19 cellular contexts compared by ENCODE assay signal in genomic region chr1:26022404-26022779, GRCh38. TPM values are rescaled to one million over a fixed set of nuclear protein-coding genes. Genes with fewer than 3 reads are reported as not detected.
A peak's percentile ranks its signal among the peaks of the same experiment; 100 is the strongest.
DNase-seq lines count a peak whose midpoint lies in the region; ATAC-seq and TF ChIP-seq lines count a peak whose summit lies in the region.
"Had no signal": no experiment of that assay in that cellular context is flagged by ENCODE, and none has a peak within 500 bp of the region (broad histone marks: within the 10 kb centered on the region; RNA-seq: fewer than 3 reads in every experiment).

No MANE protein-coding gene starts in this region.

- no peak for ATAC-seq in IMR-90 (ENCODE audit: low read depth)
- peak; percentile 31 to 39 (median 34) for ATAC-seq in psoas muscle
- no peak for ATAC-seq in HG03565 (IDR thresholded peaks at IDR 0.05; ENCODE audit: unreplicated experiment)
- no peak for ATAC-seq in HG03139 (IDR thresholded peaks at IDR 0.05; ENCODE audit: unreplicated experiment)
- ATAC-seq in HG02870 (IDR thresholded peaks at IDR 0.05; ENCODE audit: unreplicated experiment): no peak

- H3K14ac ChIP-seq in IMR-90 (replicated peaks; ENCODE audit: low read depth, low read length): no peak overlapping the region

- peaks cover 24% of the 10 kb centered on the region for H3K4me1 ChIP-seq in IMR-90 (ENCODE audit: control insufficient read depth, insufficient read depth, low read length)
- H3K4me1 ChIP-seq in psoas muscle: peaks cover 34% of the 10 kb centered on the region

- H3K27ac Mint-ChIP-seq in glutamatergic neuron (ENCODE audit: unreplicated experiment): peak overlapping the region; percentile 43
- H3K27ac Mint-ChIP-seq: CD4-positive, alpha-beta memory T cell; immature natural killer cell had no signal

- no peak overlapping the region for H3K4ac ChIP-seq in IMR-90 (ENCODE audit: low read depth, low read length)

- no peak overlapping the region for H2BK20ac ChIP-seq in IMR-90 (ENCODE audit: low read depth, low read length)

- H4K5ac ChIP-seq in IMR-90 (ENCODE audit: low read depth, low read length): no peak overlapping the region

- no peak overlapping the region for H2BK120ac ChIP-seq in IMR-90 (ENCODE audit: low read depth, low read length)

- peak overlapping the region; percentile 70 for H2AFZ ChIP-seq in IMR-90 (replicated peaks; ENCODE audit: low read length, poor library complexity)

- DNase-seq in AG04449 (ENCODE audit: low read depth, low spot score) (no peak), IMR-90 (no peak), glutamatergic neuron (no peak), psoas muscle (no peak), SKM-1 treated with dmso at 0.1 percent for 144 hours (lab: John Stamatoyannopoulos, UW; ENCODE audit: unreplicated experiment) (no peak)
- DNase-seq: activated gamma-delta T cell treated with Interleukin-2 at 50 U/mL for 16 hours; CD4-positive, alpha-beta memory T cell; DMS79; immature natural killer cell; NCI-H1417; NCI-H2107; T-helper 1 cell; testis had no signal

- no peak overlapping the region for H3K23ac ChIP-seq in IMR-90 (ENCODE audit: low read depth, low read length)

- peak overlapping the region; percentile 65 for H3K4me3 ChIP-seq in AG04449 (ENCODE audit: low read depth, low read length)
- no peak overlapping the region for H3K4me3 ChIP-seq in IMR-90 (ENCODE audit: insufficient read depth, low read depth, low read length)
- H3K4me3 ChIP-seq in psoas muscle: peak overlapping the region; percentile 9
- H3K4me3 ChIP-seq: lung had no signal

- no peak overlapping the region for H4K8ac ChIP-seq in IMR-90 (ENCODE audit: low read depth in 2 of 2, low read length in 2 of 2)

- H3K18ac ChIP-seq in IMR-90 (ENCODE audit: low read depth, low read length): no peak overlapping the region

- no peak overlapping the region for H2BK15ac ChIP-seq in IMR-90 (ENCODE audit: low read depth, low read length)

- dilution Hi-C loops in IMR-90 (cut with HindIII; ENCODE audit: low sequenced_read_pairs, unreplicated experiment): no loop called here

- in situ Hi-C loops in IMR-90 (cut with MboI; ENCODE audit: low sequenced_read_pairs): no loop called here

- H2AK5ac ChIP-seq in IMR-90 (ENCODE audit: low read depth, low read length): peak overlapping the region; percentile 21; the same call in 1 of the 2 replicates

- no peaks in the 10 kb centered on the region for H3K9me3 ChIP-seq in IMR-90 (ENCODE audit: control insufficient read depth, insufficient read depth, low read length)
- no peaks in the 10 kb centered on the region for H3K9me3 ChIP-seq in psoas muscle
- H3K9me3 ChIP-seq: testis had no signal

- no peaks in the 10 kb centered on the region for H3K36me3 ChIP-seq in IMR-90 (ENCODE audit: control insufficient read depth, insufficient read depth, low read length)
- no peaks in the 10 kb centered on the region for H3K36me3 ChIP-seq in psoas muscle (ENCODE audit: insufficient read depth in 1 of 2, low read depth in 1 of 2)

- intact Hi-C loops in IMR-90 (cut with micrococcal nuclease) (no loop called here), psoas muscle (cut with DNase I) (no loop called here)

- H4K20me1 ChIP-seq in IMR-90 (ENCODE audit: insufficient read depth, low read length): no peaks in the 10 kb centered on the region

- no peak overlapping the region for H3K56ac ChIP-seq in IMR-90 (ENCODE audit: extremely low read depth, insufficient read depth, low read length)

- no peak overlapping the region for H3K9ac ChIP-seq in IMR-90 (ENCODE audit: low read depth, low read length)

- peaks cover 15% of the 10 kb centered on the region for H3K4me1 Mint-ChIP-seq in glutamatergic neuron (ENCODE audit: low read depth, unreplicated experiment)

- H3K27me3 Mint-ChIP-seq in glutamatergic neuron (ENCODE audit: unreplicated experiment): peaks cover 9% of the 10 kb centered on the region
- H3K27me3 Mint-ChIP-seq: CD4-positive, alpha-beta memory T cell had no signal

- H3K36me3 Mint-ChIP-seq in glutamatergic neuron (ENCODE audit: unreplicated experiment): no peaks in the 10 kb centered on the region
- H3K36me3 Mint-ChIP-seq: CD4-positive, alpha-beta memory T cell; immature natural killer cell had no signal

- no peak overlapping the region for H4K91ac ChIP-seq in IMR-90 (ENCODE audit: insufficient read depth, low read depth, low read length)

- CTCF ChIA-PET in AG04449 (lab: Yijun Ruan, JAX): interaction anchor here (0.8 to 8.6 kb wide), 5 partner anchors 12 to 146 kb away, joined by 3 to 69 read pairs (median 6); partner anchors contain the start of gene PAFAH2
- CTCF ChIA-PET in IMR-90 (lab: Yijun Ruan, JAX): interaction anchor here (2.0 kb wide), 1 partner anchor 14 kb away, joined by 5 read pairs; no protein-coding TSS in a partner anchor

- no peak for TF ChIP-seq POLR2A in IMR-90 (IDR thresholded peaks at IDR 0.05; ENCODE audit: low read depth, low read length)

- POLR2A ChIA-PET in AG04449 (lab: Yijun Ruan, JAX) (interaction anchor here (1.2 kb wide), 1 partner anchor 203 kb away, joined by 3 read pairs; the partner anchor contains the start of gene MTFR1L), IMR-90 (lab: Charles Lee; ENCODE audit: unreplicated experiment) (no interaction called here)

- no peak for TF ChIP-seq RAD21 in IMR-90 (IDR thresholded peaks at IDR 0.05; ENCODE audit: low read length)

- H3K9me3 Mint-ChIP-seq in glutamatergic neuron (ENCODE audit: unreplicated experiment): no peaks in the 10 kb centered on the region
- H3K9me3 Mint-ChIP-seq: CD4-positive, alpha-beta memory T cell; immature natural killer cell had no signal

- no peak overlapping the region for H3K4me3 Mint-ChIP-seq in glutamatergic neuron (ENCODE audit: unreplicated experiment)
- H3K4me3 Mint-ChIP-seq: CD4-positive, alpha-beta memory T cell; immature natural killer cell had no signal

- no peak overlapping the region for H3K4me2 ChIP-seq in IMR-90 (ENCODE audit: low read depth, low read length)

- peak overlapping the region; percentile 51 for H2AK9ac ChIP-seq in IMR-90 (replicated peaks; ENCODE audit: low read depth, low read length, poor library complexity)

- no peaks in the 10 kb centered on the region for H3K79me1 ChIP-seq in IMR-90 (ENCODE audit: low read depth in 1 of 2, low read length in 2 of 2)

- peaks cover 5% of the 10 kb centered on the region for H3K9me1 ChIP-seq in IMR-90 (ENCODE audit: insufficient read depth, low read length)

- no TSS peak for BruUV-seq in IMR-90 (replicated peaks; lab: Mats Ljungman, UMichigan)

- H3K27me3 ChIP-seq in IMR-90 (ENCODE audit: control insufficient read depth, insufficient read depth, low read length) (peaks cover 2% of the 10 kb centered on the region; the same call in 1 of the 2 replicates), psoas muscle (ENCODE audit: insufficient read depth in 3 of 3, low read length in 2 of 3) (no peaks in the 10 kb centered on the region)
- H3K27me3 ChIP-seq: testis had no signal

- WGBS in IMR-90 (ENCODE audit: extremely low coverage in 2 of 2, insufficient read length in 1 of 2), 2 experiments: 93% methylated on average over 5 of the region's 8 CpGs; no CpG with 5 or more reads in 1 of the 2 experiments
- WGBS in psoas muscle, 3 donors: 21 to 36% (median 28%) methylated on average over 8 of the region's 8 CpGs

- no peak overlapping the region for H2BK5ac ChIP-seq in IMR-90 (ENCODE audit: low read depth, low read length, poor library complexity, severe bottlenecking)

- TF ChIP-seq CTCF in AG04449 (IDR thresholded peaks at IDR 0.05; ENCODE audit: insufficient read depth, low read length, missing control alignments) (no peak), IMR-90 (conservative IDR thresholded peaks at IDR 0.05; ENCODE audit: low read depth, low read length) (no peak), glutamatergic neuron (IDR thresholded peaks at IDR 0.05; ENCODE audit: partially characterized antibody, unreplicated experiment) (no peak), psoas muscle (IDR thresholded peaks at IDR 0.05) (no peak)

- H3K27ac ChIP-seq in IMR-90 (ENCODE audit: insufficient read depth, low read length): no peak overlapping the region
- H3K27ac ChIP-seq in psoas muscle: peak overlapping the region; percentile 73

TF ChIP-seq in IMR-90, 13 proteins besides CTCF, POLR2A, EP300 and RAD21 (continues in another document):
- TF ChIP-seq BHLHE40 (IDR thresholded peaks at IDR 0.05; ENCODE audit: low read depth, low read length): no peak

RNA-seq across cellular contexts. Expression of gene EXTL1, which starts 0.8 kb away (rescaled TPM):
- 0.56 and 0.90 TPM in 2 replicates for total RNA-seq in IMR-90 (2012; rRNA removed)
- 5.2 and 6.1 TPM in 2 replicates for polyA plus RNA-seq in IMR-90 (2012; rRNA removed)
- 3.2 and 4.9 TPM in 2 replicates for polyA plus RNA-seq in IMR-90 (2012; cell fraction: cytosol; rRNA removed)
- polyA plus RNA-seq in IMR-90 (2012; cell fraction: nucleus; rRNA removed; ENCODE audit: low replicate concordance): 13.9 and 32.7 TPM in 2 replicates
- total RNA-seq in glutamatergic neuron (ENCODE audit: unreplicated experiment): 2.6 TPM
- total RNA-seq in psoas muscle: 1 to 10 TPM in 3 of 4 donors, under 1 TPM in 1; 0.39 to 4.6 (median 2.1) TPM
- polyA plus RNA-seq in psoas muscle: 1 to 10 TPM in 1 of 3 donors, under 1 TPM in 2; 0.61 to 1.1 (median 0.90) TPM
- total RNA-seq: HT1080 had no signal
- polyA plus RNA-seq: CD4-positive, alpha-beta memory T cell; immature natural killer cell had no signal

RNA-seq across cellular contexts. Expression of gene SLC30A2, which starts 23.5 kb away (rescaled TPM):
- total RNA-seq in IMR-90 (2012; rRNA removed) (not detected in 2 replicates), glutamatergic neuron (ENCODE audit: unreplicated experiment) (not detected), psoas muscle (1 to 10 TPM in 3 of 4 donors, under 1 TPM in 1; 0.32 to 7.8 (median 4.2) TPM)
- polyA plus RNA-seq in IMR-90 (2012; rRNA removed) (not detected in 2 replicates), psoas muscle (1 to 10 TPM in 1 of 3 donors, under 1 TPM in 2; 0.21 to 1.2 (median 0.70) TPM)
- polyA plus RNA-seq in IMR-90 (2012; cell fraction: cytosol; rRNA removed): not detected in 2 replicates
- not detected in 2 replicates for polyA plus RNA-seq in IMR-90 (2012; cell fraction: nucleus; rRNA removed; ENCODE audit: low replicate concordance)
- total RNA-seq: CD4-positive, alpha-beta memory T cell; fibroblast of lung; HT1080 had no signal
- polyA plus RNA-seq: CD4-positive, alpha-beta memory T cell; fibroblast of lung; immature natural killer cell had no signal

RNA-seq across cellular contexts. Expression of gene PAFAH2, which starts 24.5 kb away (rescaled TPM):
- total RNA-seq in IMR-90 (2012; rRNA removed) (11.9 and 12.2 TPM in 2 replicates), glutamatergic neuron (ENCODE audit: unreplicated experiment) (6.3 TPM), psoas muscle (10 to 100 TPM in 3 of 4 donors, 1 to 10 TPM in 1; 5.5 to 15.8 (median 13.3) TPM)
- polyA plus RNA-seq in IMR-90 (2012; rRNA removed) (7.2 and 8.3 TPM in 2 replicates), psoas muscle (10 to 100 TPM in 1 of 3 donors, 1 to 10 TPM in 2; 5.1 to 30.1 (median 8.8) TPM)
- polyA plus RNA-seq in IMR-90 (2012; cell fraction: cytosol; rRNA removed): 3.8 and 6.6 TPM in 2 replicates
- polyA plus RNA-seq in IMR-90 (2012; cell fraction: nucleus; rRNA removed; ENCODE audit: low replicate concordance): 5.5 and 9.9 TPM in 2 replicates

RNA-seq across cellular contexts. Expression of gene TRIM63, which starts 45.0 kb away (rescaled TPM):
- total RNA-seq in IMR-90 (2012; rRNA removed): not detected in 2 replicates
- polyA plus RNA-seq in IMR-90 (2012; rRNA removed): not detected in 2 replicates
- not detected in 2 replicates for polyA plus RNA-seq in IMR-90 (2012; cell fraction: cytosol; rRNA removed)
- polyA plus RNA-seq in IMR-90 (2012; cell fraction: nucleus; rRNA removed; ENCODE audit: low replicate concordance): 0.06 TPM in 1 of 2 replicates, not detected in the other
- not detected for total RNA-seq in glutamatergic neuron (ENCODE audit: unreplicated experiment)
- 1,000 to 10,000 TPM in 1 of 4 donors, 100 to 1,000 TPM in 2, 10 to 100 TPM in 1; 74.2 to 2,937 (median 350) TPM for total RNA-seq in psoas muscle
- 1,000 to 10,000 TPM in 2 of 3 donors, 100 to 1,000 TPM in 1; 369 to 2,799 (median 1,951) TPM for polyA plus RNA-seq in psoas muscle
- total RNA-seq: CD4-positive, alpha-beta memory T cell; fibroblast of lung; HT1080 had no signal
- polyA plus RNA-seq: CD4-positive, alpha-beta memory T cell; fibroblast of lung had no signal

Comparison
In these comparisons a context has a peak if more than half of its experiments do, and no peak if none do; other contexts are left out.
1. ATAC-seq: peak in psoas muscle (4 of 4); none in IMR-90 (single experiment), HG03565 (single experiment), HG03139 (single experiment) and HG02870 (single experiment).